17 cellular contexts compared by ENCODE assay signal in the genomic region with DNA sequence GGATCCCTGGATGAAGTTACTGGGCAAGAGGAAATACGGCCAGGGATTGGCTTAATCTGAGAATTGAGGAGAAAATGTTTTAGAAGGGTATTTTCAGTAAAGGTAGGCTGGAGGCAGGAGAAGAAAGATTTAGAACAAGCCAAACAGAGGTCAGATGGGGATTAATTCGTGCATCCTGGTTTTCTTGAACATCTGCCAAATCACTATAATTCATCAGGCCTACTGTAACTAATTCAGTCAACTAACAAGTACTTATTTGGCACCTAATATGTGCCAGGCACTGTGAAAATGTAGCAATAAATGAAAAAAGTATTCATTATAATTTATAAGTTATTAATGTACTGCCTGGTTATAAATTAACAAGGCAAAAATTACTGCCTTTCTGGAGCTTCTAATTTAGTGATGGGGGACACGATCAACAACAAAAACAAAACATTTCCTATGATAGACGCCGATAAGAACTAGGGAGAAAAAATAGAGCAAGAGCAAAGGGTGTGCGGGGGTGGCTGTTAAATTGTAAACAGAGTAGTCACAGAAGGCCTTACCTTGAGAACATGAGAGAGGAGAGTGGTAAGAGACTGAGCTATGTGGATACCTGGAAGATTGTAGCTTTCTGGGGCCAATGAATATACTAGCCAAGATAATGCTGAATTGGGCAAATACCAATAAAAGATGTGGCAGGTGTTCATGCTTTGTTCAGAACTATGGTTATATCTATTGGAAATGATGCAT. TPM values are rescaled to one million over a fixed set of nuclear protein-coding genes. Genes with fewer than 3 reads are reported as not detected.
DNase-seq lines count a peak whose midpoint lies in the region; ATAC-seq, FAIRE-seq and TF ChIP-seq lines count a peak whose summit lies in the region.
"Had no signal": no experiment of that assay in that cellular context is flagged by ENCODE, and none has a peak within 500 bp of the region (broad histone marks: within the 10 kb centered on the region; RNA-seq: fewer than 3 reads in every experiment).

No MANE protein-coding gene starts in this region.

- ATAC-seq in esophagus mucosa (peak; percentile 20), GM21528 (IDR thresholded peaks at IDR 0.05; ENCODE audit: low FRiP score, unreplicated experiment) (no peak), HG02970 (IDR thresholded peaks at IDR 0.05; ENCODE audit: low FRiP score, unreplicated experiment) (no peak)
- ATAC-seq: stimulated activated memory B cell treated with anti-CD40 and anti-IgM and Interleukin-4, amounts not matched to agents 10 μg/mL and 1 μg/mL and 100 μg/mL, for 72 hours had no signal

- TF ChIP-seq EP300 in sigmoid colon (IDR thresholded peaks at IDR 0.05), result no peak

- H3K9me3 Mint-ChIP-seq in activated naive CD4-positive, alpha-beta T cell treated with anti-CD3 and anti-CD28 coated beads for 36 hours, result no peaks in the 10 kb centered on the region
- H3K9me3 Mint-ChIP-seq in activated CD4-positive, alpha-beta memory T cell treated with anti-CD3 and anti-CD28 coated beads for 36 hours, result no peaks in the 10 kb centered on the region
- H3K9me3 Mint-ChIP-seq: stimulated activated memory B cell treated with anti-CD40 and anti-IgM and Interleukin-4, amounts not matched to agents 10 μg/mL and 1 μg/mL and 100 μg/mL, for 72 hours had no signal

- peaks cover 52% of the 10 kb centered on the region for H3K4me1 Mint-ChIP-seq in activated naive CD4-positive, alpha-beta T cell treated with anti-CD3 and anti-CD28 coated beads for 36 hours (ENCODE audit: low read depth)
- peaks cover 52% of the 10 kb centered on the region for H3K4me1 Mint-ChIP-seq in activated CD4-positive, alpha-beta memory T cell treated with anti-CD3 and anti-CD28 coated beads for 36 hours (ENCODE audit: low read depth)
- H3K4me1 Mint-ChIP-seq: stimulated activated memory B cell treated with anti-CD40 and anti-IgM and Interleukin-4, amounts not matched to agents 10 μg/mL and 1 μg/mL and 100 μg/mL, for 72 hours had no signal

- peaks cover 9 to 10% of the 10 kb centered on the region in 2 donors for H3K4me1 ChIP-seq in small intestine (ENCODE audit: control insufficient read depth in 2 of 2, insufficient read depth in 1 of 2, low read depth in 1 of 2, low read length in 1 of 2)
- H3K4me1 ChIP-seq in sigmoid colon, result peaks cover 0 to 18% (median 13%) of the 10 kb centered on the region in 4 donors

- no peaks in the 10 kb centered on the region for H3K27me3 ChIP-seq in small intestine (ENCODE audit: control insufficient read depth in 2 of 2, insufficient read depth in 2 of 2, low read length in 2 of 2)
- H3K27me3 ChIP-seq in sigmoid colon, result no peaks in the 10 kb centered on the region
- H3K27me3 ChIP-seq: heart right ventricle had no signal

- H3K4me3 ChIP-seq in small intestine (ENCODE audit: low read depth in 1 of 2, low read length in 2 of 2) (no peak overlapping the region), sigmoid colon (no peak overlapping the region)
- H3K4me3 ChIP-seq: heart right ventricle had no signal

- no peaks in the 10 kb centered on the region for H3K27me3 Mint-ChIP-seq in activated naive CD4-positive, alpha-beta T cell treated with anti-CD3 and anti-CD28 coated beads for 36 hours (ENCODE audit: low read depth)
- no peaks in the 10 kb centered on the region for H3K27me3 Mint-ChIP-seq in activated CD4-positive, alpha-beta memory T cell treated with anti-CD3 and anti-CD28 coated beads for 36 hours
- H3K27me3 Mint-ChIP-seq: stimulated activated memory B cell treated with anti-CD40 and anti-IgM and Interleukin-4, amounts not matched to agents 10 μg/mL and 1 μg/mL and 100 μg/mL, for 72 hours had no signal

- POLR2A ChIA-PET in activated CD4-positive, alpha-beta memory T cell treated with anti-CD3 and anti-CD28 coated beads for 36 hours (lab: Charles Lee), result interaction anchor here (0.6 to 1.8 kb wide), 2 partner anchors 9 to 190 kb away, joined by 3 to 7 read pairs; no protein-coding TSS in a partner anchor

- peaks cover 9% of the 10 kb centered on the region for H3K36me3 Mint-ChIP-seq in activated naive CD4-positive, alpha-beta T cell treated with anti-CD3 and anti-CD28 coated beads for 36 hours (ENCODE audit: low read depth)
- H3K36me3 Mint-ChIP-seq in activated CD4-positive, alpha-beta memory T cell treated with anti-CD3 and anti-CD28 coated beads for 36 hours, result peaks cover 7% of the 10 kb centered on the region
- H3K36me3 Mint-ChIP-seq: stimulated activated memory B cell treated with anti-CD40 and anti-IgM and Interleukin-4, amounts not matched to agents 10 μg/mL and 1 μg/mL and 100 μg/mL, for 72 hours had no signal

- no peaks in the 10 kb centered on the region for H3K36me3 ChIP-seq in small intestine (ENCODE audit: control insufficient read depth in 2 of 2, insufficient read depth in 2 of 2, low read length in 2 of 2)
- H3K36me3 ChIP-seq in sigmoid colon, result no peaks in the 10 kb centered on the region
- H3K36me3 ChIP-seq: heart right ventricle had no signal

- FAIRE-seq in small intestine (lab: Jason Lieb, UNC), result no peak
- FAIRE-seq: endometrium had no signal

- H3K27ac ChIP-seq in small intestine (ENCODE audit: low read depth in 1 of 2, low read length in 1 of 2), result peak overlapping the region; percentile 27 to 53
- no peak overlapping the region for H3K27ac ChIP-seq in sigmoid colon
- H3K27ac ChIP-seq: parathyroid adenoma had no signal

- H3K27ac Mint-ChIP-seq in activated naive CD4-positive, alpha-beta T cell treated with anti-CD3 and anti-CD28 coated beads for 36 hours, result peak overlapping the region; percentile 88
- H3K27ac Mint-ChIP-seq in activated CD4-positive, alpha-beta memory T cell treated with anti-CD3 and anti-CD28 coated beads for 36 hours, result peak overlapping the region; percentile 74
- H3K27ac Mint-ChIP-seq: stimulated activated memory B cell treated with anti-CD40 and anti-IgM and Interleukin-4, amounts not matched to agents 10 μg/mL and 1 μg/mL and 100 μg/mL, for 72 hours had no signal

- 29 to 51% (median 34%) methylated on average over 6 of the region's 6 CpGs for WGBS in small intestine, 3 donors
- WGBS in sigmoid colon, 2 donors, result 25 to 55% methylated on average over 6 of the region's 6 CpGs

- CTCF ChIA-PET in activated naive CD4-positive, alpha-beta T cell treated with anti-CD3 and anti-CD28 coated beads for 36 hours (lab: Charles Lee), result interaction anchor here (0.6 to 1.0 kb wide), 2 partner anchors 9 to 171 kb away, joined by 3 read pairs; no protein-coding TSS in a partner anchor
- CTCF ChIA-PET in activated CD4-positive, alpha-beta memory T cell treated with anti-CD3 and anti-CD28 coated beads for 36 hours (lab: Charles Lee), result interaction anchor here (0.9 kb wide), 1 partner anchor 9 kb away, joined by 4 read pairs; no protein-coding TSS in a partner anchor

- TF ChIP-seq POLR2A in sigmoid colon (IDR thresholded peaks at IDR 0.05), result no peak

- TF ChIP-seq CTCF in sigmoid colon (IDR thresholded peaks at IDR 0.05), result no peak

- no peaks in the 10 kb centered on the region for H3K9me3 ChIP-seq in small intestine (ENCODE audit: control insufficient read depth, low read depth)
- no peaks in the 10 kb centered on the region for H3K9me3 ChIP-seq in sigmoid colon
- H3K9me3 ChIP-seq: heart right ventricle had no signal

- no peak for DNase-seq in activated naive CD4-positive, alpha-beta T cell treated with anti-CD3 and anti-CD28 coated beads for 36 hours
- no peak for DNase-seq in activated naive CD4-positive, alpha-beta T cell treated with Interleukin-2 at 50 U/mL for 16 hours
- no peak for DNase-seq in activated CD4-positive, alpha-beta memory T cell treated with anti-CD3 and anti-CD28 coated beads for 36 hours
- DNase-seq in small intestine (no peak), sigmoid colon (no peak)
- DNase-seq: activated CD8-positive, alpha-beta memory T cell treated with anti-CD3 and anti-CD28 coated beads for 24 hours; heart right ventricle; Karpas-422; left ventricle myocardium superior; NCI-H2029 treated with DMSO at 0.1 percent for 48 hours; stimulated activated CD4-positive, alpha-beta T cell treated with anti-CD3 and anti-CD28 coated beads, Interleukin-1b, Interleukin-23, amount 100 ng/mL, for 48 hours had no signal

- H3K4me3 Mint-ChIP-seq in activated naive CD4-positive, alpha-beta T cell treated with anti-CD3 and anti-CD28 coated beads for 36 hours, result no peak overlapping the region
- H3K4me3 Mint-ChIP-seq in activated CD4-positive, alpha-beta memory T cell treated with anti-CD3 and anti-CD28 coated beads for 36 hours, result no peak overlapping the region
- H3K4me3 Mint-ChIP-seq: stimulated activated memory B cell treated with anti-CD40 and anti-IgM and Interleukin-4, amounts not matched to agents 10 μg/mL and 1 μg/mL and 100 μg/mL, for 72 hours had no signal

- intact Hi-C loops in activated naive CD4-positive, alpha-beta T cell treated with anti-CD3 and anti-CD28 coated beads for 36 hours (cut with micrococcal nuclease), result no loop called here
- intact Hi-C loops in activated CD4-positive, alpha-beta memory T cell treated with anti-CD3 and anti-CD28 coated beads for 36 hours (cut with micrococcal nuclease), result no loop called here
- intact Hi-C loops in sigmoid colon (cut with DNase I), result no loop called here

RNA-seq across cellular contexts. Expression of gene DUSP16, which starts 34.1 kb away (rescaled TPM):
- 10 to 100 TPM; 45.7 to 47.2 TPM for total RNA-seq in activated naive CD4-positive, alpha-beta T cell treated with anti-CD3 and anti-CD28 coated beads for 36 hours
- total RNA-seq in activated CD4-positive, alpha-beta memory T cell treated with anti-CD3 and anti-CD28 coated beads for 36 hours, result 10 to 100 TPM; 70.2 to 82.1 TPM
- total RNA-seq in esophagus mucosa (22.3 TPM), sigmoid colon (10 to 100 TPM in 3 of 4 donors, 1 to 10 TPM in 1; 8.6 to 13.8 (median 11.2) TPM)
- polyA plus RNA-seq in small intestine (10 to 100 TPM; 22.5 to 33.1 (median 27.0) TPM), sigmoid colon (10 to 100 TPM; 13.8 to 27.3 (median 21.1) TPM)

Comparison
In these comparisons a context has a peak if more than half of its experiments do, and no peak if none do; other contexts are left out.
1. H3K27ac ChIP-seq: peak in small intestine (2 of 2); none in sigmoid colon (0 of 4).